26 cellular contexts compared by ENCODE assay signal in genomic region chr2:233290446-233290845, GRCh38. TPM values are rescaled to one million over a fixed set of nuclear protein-coding genes. Genes with fewer than 3 reads are reported as not detected.
DNase-seq lines count a peak whose midpoint lies in the region; ATAC-seq and TF ChIP-seq lines count a peak whose summit lies in the region.
"Had no signal": no experiment of that assay in that cellular context is flagged by ENCODE, and none has a peak within 500 bp of the region (broad histone marks: within the 10 kb centered on the region; RNA-seq: fewer than 3 reads in every experiment).

No MANE protein-coding gene starts in this region.

- intact Hi-C loops in left colon (cut with DNase I, micrococcal nuclease): no loop called here

- no peak overlapping the region for H3K4me3 ChIP-seq in CD4-positive, CD25-positive, alpha-beta regulatory T cell (ENCODE audit: low read depth, low read length)
- H3K4me3 ChIP-seq: ovary, right lobe of liver, SJCRH30, testis had no signal

- H3K4me1 Mint-ChIP-seq in CD4-positive, CD25-positive, alpha-beta regulatory T cell: peaks cover 0 to 23% (median 5%) of the 10 kb centered on the region in 4 donors
- peaks cover 3% of the 10 kb centered on the region for H3K4me1 Mint-ChIP-seq in activated T-helper 17 cell treated with anti-CD3 and anti-CD28 coated beads, Interleukin-2, amount 50 U/mL, for 72 hours
- peaks cover 25% of the 10 kb centered on the region for H3K4me1 Mint-ChIP-seq in nephron progenitor cell
- H3K4me1 Mint-ChIP-seq: activated CD8-positive, alpha-beta memory T cell treated with anti-CD3 and anti-CD28 coated beads, Interleukin-2, amount 10 ng/mL, durations not matched to agents 7 days and 5 days had no signal

- no peaks in the 10 kb centered on the region for H3K27me3 ChIP-seq in CD4-positive, CD25-positive, alpha-beta regulatory T cell (ENCODE audit: control insufficient read depth, insufficient read depth, low read length)
- H3K27me3 ChIP-seq: ovary, right lobe of liver, SJCRH30, testis had no signal

- peaks cover 60% of the 10 kb centered on the region for H3K36me3 Mint-ChIP-seq in CD4-positive, CD25-positive, alpha-beta regulatory T cell
- H3K36me3 Mint-ChIP-seq in activated T-helper 17 cell treated with anti-CD3 and anti-CD28 coated beads, Interleukin-2, amount 50 U/mL, for 72 hours (ENCODE audit: low read depth): peaks cover 98% of the 10 kb centered on the region
- peaks cover 74% of the 10 kb centered on the region for H3K36me3 Mint-ChIP-seq in nephron progenitor cell (ENCODE audit: low read depth)

- no peaks in the 10 kb centered on the region for H3K4me1 ChIP-seq in CD4-positive, CD25-positive, alpha-beta regulatory T cell (ENCODE audit: control insufficient read depth, insufficient read depth, low read length, poor library complexity, severe bottlenecking)
- H3K4me1 ChIP-seq: right lobe of liver, SJCRH30, testis had no signal

- peaks cover 94% of the 10 kb centered on the region for H3K36me3 ChIP-seq in CD4-positive, CD25-positive, alpha-beta regulatory T cell (ENCODE audit: control insufficient read depth, insufficient read depth, low read length)
- H3K36me3 ChIP-seq: ovary had no signal

- H3K27ac Mint-ChIP-seq in CD4-positive, CD25-positive, alpha-beta regulatory T cell: peak overlapping the region; percentile 30 to 77 (median 72)
- peak overlapping the region; percentile 66 for H3K27ac Mint-ChIP-seq in activated T-helper 17 cell treated with anti-CD3 and anti-CD28 coated beads, Interleukin-2, amount 50 U/mL, for 72 hours
- peak overlapping the region; percentile 1 for H3K27ac Mint-ChIP-seq in nephron progenitor cell
- H3K27ac Mint-ChIP-seq: activated CD8-positive, alpha-beta memory T cell treated with anti-CD3 and anti-CD28 coated beads, Interleukin-2, amount 10 ng/mL, durations not matched to agents 7 days and 5 days had no signal

- DNase-seq in CD4-positive, CD25-positive, alpha-beta regulatory T cell: no peak
- DNase-seq in DMS153 treated with DMSO at 0.1 percent for 48 hours (lab: John Stamatoyannopoulos, UW; ENCODE audit: unreplicated experiment): peak; percentile 25
- DNase-seq in nephron progenitor cell: no peak
- DNase-seq in effector CD8-positive, alpha-beta T cell (lab: John Stamatoyannopoulos, UW): no peak
- no peak for DNase-seq in left colon
- DNase-seq: activated CD4-positive, alpha-beta T cell treated with anti-CD3 and anti-CD28 coated beads for 4 hours; activated CD8-positive, alpha-beta memory T cell treated with anti-CD3 and anti-CD28 coated beads, Interleukin-2, amount 10 ng/mL, durations not matched to agents 7 days and 5 days; activated effector memory CD4-positive, alpha-beta T cell treated with Interleukin-2 at 50 U/mL for 16 hours; amniotic stem cell; Calu3; islet precursor cell; NCI-H2227 treated with DMSO at 0.1 percent for 48 hours; NK-92 treated with Interleukin-12 subunit alpha and Interleukin-12 subunit beta, amount 100 ng/mL, for 24 hours; ovary; right lobe of liver; SJCRH30; T-helper 1 cell; testis had no signal

- no peak for TF ChIP-seq CTCF in nephron progenitor cell (IDR thresholded peaks at IDR 0.05)

- no peaks in the 10 kb centered on the region for H3K27me3 Mint-ChIP-seq in CD4-positive, CD25-positive, alpha-beta regulatory T cell
- H3K27me3 Mint-ChIP-seq in activated T-helper 17 cell treated with anti-CD3 and anti-CD28 coated beads, Interleukin-2, amount 50 U/mL, for 72 hours: no peaks in the 10 kb centered on the region
- no peaks in the 10 kb centered on the region for H3K27me3 Mint-ChIP-seq in nephron progenitor cell (ENCODE audit: low read depth, poor library complexity)
- H3K27me3 Mint-ChIP-seq: activated CD8-positive, alpha-beta memory T cell treated with anti-CD3 and anti-CD28 coated beads, Interleukin-2, amount 10 ng/mL, durations not matched to agents 7 days and 5 days had no signal

- H3K4me3 Mint-ChIP-seq in CD4-positive, CD25-positive, alpha-beta regulatory T cell: no peak overlapping the region
- H3K4me3 Mint-ChIP-seq in activated T-helper 17 cell treated with anti-CD3 and anti-CD28 coated beads, Interleukin-2, amount 50 U/mL, for 72 hours: no peak overlapping the region
- H3K4me3 Mint-ChIP-seq in nephron progenitor cell: no peak overlapping the region
- H3K4me3 Mint-ChIP-seq: activated CD8-positive, alpha-beta memory T cell treated with anti-CD3 and anti-CD28 coated beads, Interleukin-2, amount 10 ng/mL, durations not matched to agents 7 days and 5 days had no signal

- H3K27ac ChIP-seq in CD4-positive, CD25-positive, alpha-beta regulatory T cell (ENCODE audit: insufficient read depth, low read length, poor library complexity, severe bottlenecking): no peak overlapping the region
- H3K27ac ChIP-seq: ovary, right lobe of liver, SJCRH30, testis had no signal

- no peak for ATAC-seq in CD4-positive, CD25-positive, alpha-beta regulatory T cell (ENCODE audit: low read depth in 2 of 2)
- ATAC-seq in activated T-helper 17 cell treated with anti-CD3 and anti-CD28 coated beads, Interleukin-2, amount 50 U/mL, for 72 hours (replicated peaks): no peak
- ATAC-seq in left colon (no peak), GM19035 (IDR thresholded peaks at IDR 0.05; ENCODE audit: unreplicated experiment) (no peak), HG03432 (IDR thresholded peaks at IDR 0.05; ENCODE audit: unreplicated experiment) (no peak)
- ATAC-seq: activated CD8-positive, alpha-beta memory T cell treated with anti-CD3 and anti-CD28 coated beads, Interleukin-2, amount 10 ng/mL, durations not matched to agents 7 days and 5 days; esophagus mucosa; Panc1 had no signal

- no peaks in the 10 kb centered on the region for H3K9me3 Mint-ChIP-seq in CD4-positive, CD25-positive, alpha-beta regulatory T cell
- H3K9me3 Mint-ChIP-seq in activated T-helper 17 cell treated with anti-CD3 and anti-CD28 coated beads, Interleukin-2, amount 50 U/mL, for 72 hours: no peaks in the 10 kb centered on the region
- no peaks in the 10 kb centered on the region for H3K9me3 Mint-ChIP-seq in nephron progenitor cell

- H3K9me3 ChIP-seq in CD4-positive, CD25-positive, alpha-beta regulatory T cell (ENCODE audit: control insufficient read depth in 2 of 2, low read length in 2 of 2): no peaks in the 10 kb centered on the region
- H3K9me3 ChIP-seq: ovary, right lobe of liver, SJCRH30, testis had no signal

RNA-seq across cellular contexts. Expression of gene SAG, which starts 17.2 kb away (rescaled TPM):
- total RNA-seq in CD4-positive, CD25-positive, alpha-beta regulatory T cell: 1.7 TPM
- polyA plus RNA-seq in CD4-positive, CD25-positive, alpha-beta regulatory T cell: not detected
- 1 to 10 TPM in 1 of 2 donors, under 1 TPM in 1; 0.04 to 1.7 TPM for total RNA-seq in activated T-helper 17 cell treated with anti-CD3 and anti-CD28 coated beads, Interleukin-2, amount 50 U/mL, for 72 hours
- total RNA-seq in left colon: not detected
- total RNA-seq: Calu3, esophagus mucosa, G401, lung microvascular endothelial cell, M059J, ovary, right lobe of liver, SJCRH30 had no signal
- polyA plus RNA-seq: ovary had no signal

RNA-seq across cellular contexts. Expression of gene ATG16L1, which starts 39.0 kb away (rescaled TPM):
- 125 TPM for total RNA-seq in CD4-positive, CD25-positive, alpha-beta regulatory T cell
- polyA plus RNA-seq in CD4-positive, CD25-positive, alpha-beta regulatory T cell: 10 to 100 TPM; 15.2 to 23.5 (median 19.0) TPM
- 10 to 100 TPM; 24.5 to 34.1 TPM for total RNA-seq in activated T-helper 17 cell treated with anti-CD3 and anti-CD28 coated beads, Interleukin-2, amount 50 U/mL, for 72 hours
- total RNA-seq in left colon: 10 to 100 TPM; 34.5 to 36.2 TPM

Comparison
In these comparisons a context has a peak if more than half of its experiments do, and no peak if none do; other contexts are left out.
1. H3K27ac Mint-ChIP-seq: peak in every context shown above with its lines; median percentile 72 in CD4-positive, CD25-positive, alpha-beta regulatory T cell; 66 in activated T-helper 17 cell treated with anti-CD3 and anti-CD28 coated beads, Interleukin-2, amount 50 U/mL, for 72 hours; 1 in nephron progenitor cell.